Comparison of ENCODE assay signal across 31 cellular contexts in the genomic region with DNA sequence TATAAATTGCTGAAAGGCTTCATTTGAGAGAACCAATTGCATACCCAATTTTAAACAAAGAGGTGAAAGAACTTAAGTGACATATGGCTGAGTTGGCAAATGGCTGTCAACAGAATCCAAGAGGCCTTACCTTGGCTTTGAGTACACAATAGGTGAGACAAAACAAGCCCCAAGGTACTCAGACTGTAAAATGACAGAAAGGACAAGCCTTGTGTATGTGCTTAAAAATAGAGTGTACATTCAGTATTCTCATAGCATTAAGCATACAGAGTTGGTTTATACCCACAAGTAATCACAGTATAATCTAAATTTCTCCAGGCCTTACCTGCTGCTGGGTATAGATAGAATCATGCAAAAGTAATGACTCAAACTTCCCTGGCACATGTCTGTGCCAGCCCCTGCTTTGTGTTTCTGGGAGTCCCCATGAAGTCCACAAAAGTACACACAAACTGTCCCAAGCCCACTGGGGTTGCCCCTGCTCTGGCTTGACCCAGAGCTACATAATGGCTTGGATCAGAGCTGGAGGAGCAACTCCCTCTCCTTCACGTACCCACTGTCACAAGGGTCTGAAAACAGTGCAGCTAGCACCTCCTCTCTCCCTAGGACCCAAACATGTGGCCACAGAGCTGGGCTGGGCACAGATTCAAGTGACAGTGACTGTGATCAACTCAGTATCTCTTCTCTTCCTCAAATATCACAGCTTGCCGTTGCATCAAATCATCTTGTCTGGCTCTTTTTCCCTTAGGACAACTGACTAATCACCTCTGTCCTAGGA.
DNase-seq lines count a peak whose midpoint lies in the region; ATAC-seq and TF ChIP-seq lines count a peak whose summit lies in the region.
"Had no signal": no experiment of that assay in that cellular context is flagged by ENCODE, and none has a peak within 500 bp of the region (broad histone marks: within the 10 kb centered on the region; RNA-seq: fewer than 3 reads in every experiment).

No MANE protein-coding gene starts in this region.

- H3K56ac ChIP-seq in IMR-90 (ENCODE audit: extremely low read depth, insufficient read depth, low read length), result no peak overlapping the region

- no peak for TF ChIP-seq POLR2A in IMR-90 (IDR thresholded peaks at IDR 0.05; ENCODE audit: low read depth, low read length)
- no peak for TF ChIP-seq POLR2A in esophagus muscularis mucosa (IDR thresholded peaks at IDR 0.05; ENCODE audit: low read depth)

- no peak overlapping the region; the same call in 1 of the 2 replicates for H2AK5ac ChIP-seq in IMR-90 (ENCODE audit: low read depth, low read length)

- POLR2A ChIA-PET in IMR-90 (lab: Charles Lee; ENCODE audit: unreplicated experiment), result no interaction called here

- no peaks in the 10 kb centered on the region for H3K27me3 Mint-ChIP-seq in osteocyte (ENCODE audit: unreplicated experiment)
- H3K27me3 Mint-ChIP-seq: B cell had no signal

- H2BK120ac ChIP-seq in IMR-90 (ENCODE audit: low read depth, low read length), result no peak overlapping the region

- TF ChIP-seq CTCF in IMR-90 (conservative IDR thresholded peaks at IDR 0.05; ENCODE audit: low read depth, low read length) (no peak), RWPE2 (IDR thresholded peaks at IDR 0.05; ENCODE audit: poor library complexity, severe bottlenecking) (no peak), esophagus muscularis mucosa (IDR thresholded peaks at IDR 0.05) (no peak), osteocyte (IDR thresholded peaks at IDR 0.05) (no peak)

- TF ChIP-seq EP300 in esophagus muscularis mucosa (IDR thresholded peaks at IDR 0.05), result no peak

- no peak overlapping the region; the same call in 1 of the 2 replicates for H3K18ac ChIP-seq in IMR-90 (ENCODE audit: low read depth, low read length)

- no peak overlapping the region for H3K27ac Mint-ChIP-seq in osteocyte (ENCODE audit: unreplicated experiment)
- H3K27ac Mint-ChIP-seq: activated CD4-positive, alpha-beta memory T cell treated with anti-CD3 and anti-CD28 coated beads, Interleukin-2, amount 10 ng/mL, durations not matched to agents 7 days and 5 days; activated T-helper 2 cell treated with anti-CD3 and anti-CD28 coated beads, Interferon-gamma antibody, Interleukin-2, Interleukin-4, amounts not matched to agents 10 μg/mL and 5 μg/mL and 100 μg/mL, durations not matched to agents 14 hours and 24 hours and 36 hours; B cell; neural progenitor cell; T-helper 1 cell treated with Interleukin-12 subunit alpha and Interleukin-12 subunit beta and Interleukin-4 antibody, amounts not matched to agents 30 μg/mL and 1 μg/mL, for 36 hours had no signal

- TF ChIP-seq RAD21 in IMR-90 (IDR thresholded peaks at IDR 0.05; ENCODE audit: low read length), result no peak

- H3K36me3 ChIP-seq in IMR-90 (ENCODE audit: control insufficient read depth, insufficient read depth, low read length) (no peaks in the 10 kb centered on the region), RWPE2 (ENCODE audit: low read depth) (no peaks in the 10 kb centered on the region), esophagus muscularis mucosa (no peaks in the 10 kb centered on the region)
- H3K36me3 ChIP-seq: brain microvascular endothelial cell, neural progenitor cell, prostate gland, SJSA1, stomach, thyroid gland had no signal

- BruUV-seq in IMR-90 (replicated peaks; lab: Mats Ljungman, UMichigan), result no TSS peak

- H3K27me3 ChIP-seq in IMR-90 (ENCODE audit: control insufficient read depth, insufficient read depth, low read length) (peaks cover under 1% of the 10 kb centered on the region), RWPE2 (ENCODE audit: insufficient read depth, poor library complexity, severe bottlenecking) (no peaks in the 10 kb centered on the region), esophagus muscularis mucosa (no peaks in the 10 kb centered on the region)
- H3K27me3 ChIP-seq: brain microvascular endothelial cell, neural progenitor cell, SJSA1, stomach, thyroid gland had no signal

- no peak overlapping the region for H3K9ac ChIP-seq in IMR-90 (ENCODE audit: low read depth, low read length)
- H3K9ac ChIP-seq: neural progenitor cell had no signal

- H3K4me1 Mint-ChIP-seq in osteocyte (ENCODE audit: unreplicated experiment), result peaks cover 15% of the 10 kb centered on the region
- H3K4me1 Mint-ChIP-seq: B cell; CD8-positive, alpha-beta memory T cell had no signal

- H4K8ac ChIP-seq in IMR-90 (ENCODE audit: low read depth in 2 of 2, low read length in 2 of 2), result no peak overlapping the region

- H3K4ac ChIP-seq in IMR-90 (ENCODE audit: low read depth, low read length), result peak overlapping the region; percentile 29; the same call in 1 of the 2 replicates

- H3K27ac ChIP-seq in IMR-90 (ENCODE audit: insufficient read depth, low read length) (no peak overlapping the region), RWPE2 (ENCODE audit: poor library complexity, severe bottlenecking) (peak overlapping the region; percentile 7), esophagus muscularis mucosa (replicated peaks in 1 of 4) (no peak overlapping the region)
- H3K27ac ChIP-seq: brain microvascular endothelial cell, neural progenitor cell, prostate gland, SJSA1, stomach, thyroid gland had no signal

- no peak overlapping the region for H3K23ac ChIP-seq in IMR-90 (ENCODE audit: low read depth, low read length)

- H4K20me1 ChIP-seq in IMR-90 (ENCODE audit: insufficient read depth, low read length), result no peaks in the 10 kb centered on the region

- H3K4me3 ChIP-seq in IMR-90 (ENCODE audit: insufficient read depth, low read depth, low read length) (no peak overlapping the region), RWPE2 (ENCODE audit: severe bottlenecking) (no peak overlapping the region), esophagus muscularis mucosa (no peak overlapping the region)
- H3K4me3 ChIP-seq: neural progenitor cell, prostate gland, SJSA1, stomach, thyroid gland had no signal

- peak overlapping the region; percentile 69 for H2AK9ac ChIP-seq in IMR-90 (replicated peaks; ENCODE audit: low read depth, low read length, poor library complexity)

- WGBS in IMR-90 (ENCODE audit: extremely low coverage in 2 of 2, insufficient read length in 1 of 2), 2 experiments, result 83% methylated on average over 1 of the region's 2 CpGs; no CpG with 5 or more reads in 1 of the 2 experiments
- 66% methylated on average over 2 of the region's 2 CpGs for WGBS in esophagus muscularis mucosa

- H3K36me3 Mint-ChIP-seq in osteocyte (ENCODE audit: unreplicated experiment), result no peaks in the 10 kb centered on the region
- H3K36me3 Mint-ChIP-seq: CD8-positive, alpha-beta memory T cell; neural progenitor cell had no signal

- no peaks in the 10 kb centered on the region for H3K9me3 ChIP-seq in IMR-90 (ENCODE audit: control insufficient read depth, insufficient read depth, low read length)
- H3K9me3 ChIP-seq in RWPE2 (ENCODE audit: severe bottlenecking), result no peaks in the 10 kb centered on the region
- no peaks in the 10 kb centered on the region for H3K9me3 ChIP-seq in esophagus muscularis mucosa
- H3K9me3 ChIP-seq: prostate gland, SJSA1, thyroid gland had no signal

- no peak overlapping the region for H3K4me3 Mint-ChIP-seq in osteocyte (ENCODE audit: unreplicated experiment)
- H3K4me3 Mint-ChIP-seq: activated CD4-positive, alpha-beta memory T cell treated with anti-CD3 and anti-CD28 coated beads, Interleukin-2, amount 10 ng/mL, durations not matched to agents 7 days and 5 days; B cell; CD8-positive, alpha-beta memory T cell; neural progenitor cell; T-helper 1 cell treated with Interleukin-12 subunit alpha and Interleukin-12 subunit beta and Interleukin-4 antibody, amounts not matched to agents 30 μg/mL and 1 μg/mL, for 36 hours had no signal

- in situ Hi-C loops in IMR-90 (cut with MboI; ENCODE audit: low sequenced_read_pairs), result no loop called here

- no peak overlapping the region for H4K5ac ChIP-seq in IMR-90 (ENCODE audit: low read depth, low read length)

- intact Hi-C loops in IMR-90 (cut with micrococcal nuclease) (loop anchor here (5.0 kb wide), 1 partner anchor 253 kb away; a partner anchor contains a TSS), esophagus muscularis mucosa (cut with DNase I) (no loop called here), posterior vena cava (cut with DNase I) (loop anchor here in 1 of 2 donors (10.0 kb wide), 1 partner anchor 145 kb away; no protein-coding TSS in a partner anchor)

- 0 out of 2 replicates have a peak overlapping the region, but pooled peaks have one; percentile 6 for H3K14ac ChIP-seq in IMR-90 (replicated peaks; ENCODE audit: low read depth, low read length)

- H3K9me1 ChIP-seq in IMR-90 (ENCODE audit: insufficient read depth, low read length), result 0 out of 2 replicates have a peak, but pooled peaks cover 8% of the 10 kb centered on the region

- H3K9me3 Mint-ChIP-seq in osteocyte (ENCODE audit: unreplicated experiment), result no peaks in the 10 kb centered on the region
- H3K9me3 Mint-ChIP-seq: activated CD4-positive, alpha-beta memory T cell treated with anti-CD3 and anti-CD28 coated beads, Interleukin-2, amount 10 ng/mL, durations not matched to agents 7 days and 5 days; activated T-helper 2 cell treated with anti-CD3 and anti-CD28 coated beads, Interferon-gamma antibody, Interleukin-2, Interleukin-4, amounts not matched to agents 10 μg/mL and 5 μg/mL and 100 μg/mL, durations not matched to agents 14 hours and 24 hours and 36 hours; CD8-positive, alpha-beta memory T cell; neural progenitor cell; T-helper 1 cell treated with Interleukin-12 subunit alpha and Interleukin-12 subunit beta and Interleukin-4 antibody, amounts not matched to agents 30 μg/mL and 1 μg/mL, for 36 hours had no signal

- H2BK15ac ChIP-seq in IMR-90 (ENCODE audit: low read depth, low read length), result no peak overlapping the region

- CTCF ChIA-PET in IMR-90 (lab: Yijun Ruan, JAX), result interaction anchor here (0.6 kb wide), 1 partner anchor 80 kb away, joined by 4 read pairs; no protein-coding TSS in a partner anchor

- no peak overlapping the region for H4K91ac ChIP-seq in IMR-90 (ENCODE audit: insufficient read depth, low read depth, low read length)

- no peak overlapping the region for H2BK20ac ChIP-seq in IMR-90 (ENCODE audit: low read depth, low read length)

- dilution Hi-C loops in IMR-90 (cut with HindIII; ENCODE audit: low sequenced_read_pairs, unreplicated experiment), result no loop called here

- H3K79me1 ChIP-seq in IMR-90 (ENCODE audit: low read depth in 1 of 2, low read length in 2 of 2), result no peaks in the 10 kb centered on the region

- no peak overlapping the region for H3K4me2 ChIP-seq in IMR-90 (ENCODE audit: low read depth, low read length)
- H3K4me2 ChIP-seq: neural progenitor cell had no signal

- DNase-seq in IMR-90 (no peak), RWPE2 (ENCODE audit: low spot score) (no peak), esophagus muscularis mucosa (ENCODE audit: extremely low spot score) (peak; percentile 78), osteocyte (ENCODE audit: extremely low spot score, unreplicated experiment) (peak; percentile 63), posterior vena cava (ENCODE audit: low spot score) (no peak), anterior cingulate cortex (lab: John Stamatoyannopoulos, UW) (no peak)
- DNase-seq: ACHN; activated CD4-positive, alpha-beta memory T cell treated with anti-CD3 and anti-CD28 coated beads, Interleukin-2, amount 10 ng/mL, durations not matched to agents 7 days and 5 days; activated naive CD4-positive, alpha-beta T cell treated with anti-CD3 and anti-CD28 coated beads, Interleukin-2, amount 50 U/mL, for 16 hours; amniotic stem cell; brain microvascular endothelial cell; CD8-positive, alpha-beta memory T cell; hippocampal formation; KBM-7; left cardiac atrium; MM.1S; NCI-H1417 treated with DMSO at 0.1 percent for 48 hours; NCI-H2029 treated with DMSO at 0.1 percent for 48 hours; NCI-H446; NCI-H774; stimulated activated CD8-positive, alpha-beta memory T cell treated with anti-CD3 and anti-CD28 coated beads, Interleukin-4, amount 100 ng/mL, for 48 hours; stomach; thyroid gland had no signal

- H2BK5ac ChIP-seq in IMR-90 (ENCODE audit: low read depth, low read length, poor library complexity, severe bottlenecking), result no peak overlapping the region

- no peak for ATAC-seq in IMR-90 (ENCODE audit: low read depth)
- ATAC-seq in RWPE2 (ENCODE audit: low read depth), result no peak
- ATAC-seq in HG02678 (IDR thresholded peaks at IDR 0.05; ENCODE audit: unreplicated experiment), result no peak
- ATAC-seq: left cardiac atrium, sciatic nerve had no signal

- H3K4me1 ChIP-seq in IMR-90 (ENCODE audit: control insufficient read depth, insufficient read depth, low read length) (peaks cover 6% of the 10 kb centered on the region), RWPE2 (ENCODE audit: insufficient read depth, poor library complexity, severe bottlenecking) (peaks cover 30% of the 10 kb centered on the region), esophagus muscularis mucosa (peaks cover 4 to 5% (median 4%) of the 10 kb centered on the region in 4 donors)
- H3K4me1 ChIP-seq: prostate gland, thyroid gland had no signal

- no peak overlapping the region for H2AFZ ChIP-seq in IMR-90 (replicated peaks; ENCODE audit: low read length, poor library complexity)
- H2AFZ ChIP-seq: neural progenitor cell had no signal

Comparison
In these comparisons a context has a peak if more than half of its experiments do, and no peak if none do; other contexts are left out.
1. DNase-seq: peak in esophagus muscularis mucosa (single experiment) and osteocyte (single experiment); none in IMR-90 (single experiment), RWPE2 (single experiment), posterior vena cava (single experiment) and anterior cingulate cortex (0 of 58).